ENCODE assay signal across 21 cellular contexts in genomic region chr2:39549718-39550464, GRCh38.
"Had no signal": no experiment of that assay in that cellular context is flagged by ENCODE, and none has a peak within 500 bp of the region (broad histone marks: within the 10 kb centered on the region; RNA-seq: fewer than 3 reads in every experiment).

No MANE protein-coding gene starts in this region.

- H3K36me3 ChIP-seq: brain microvascular endothelial cell, colonic mucosa, gastroesophageal sphincter, heart right ventricle, thyroid gland had no signal

- H3K27ac ChIP-seq: colonic mucosa, gastroesophageal sphincter, thyroid gland had no signal

- H3K4me3 ChIP-seq: colonic mucosa, gastroesophageal sphincter, heart right ventricle, thyroid gland had no signal

- DNase-seq: activated CD4-positive, alpha-beta T cell treated with anti-CD3 and anti-CD28 coated beads for 48 hours; activated CD8-positive, alpha-beta T cell treated with anti-CD3 and anti-CD28 coated beads for 36 hours; activated effector memory CD4-positive, alpha-beta T cell treated with Interleukin-2 at 50 U/mL for 16 hours; activated naive CD4-positive, alpha-beta T cell treated with anti-CD3 and anti-CD28 coated beads, Interleukin-2, amount 10 ng/mL, durations not matched to agents 7 days and 5 days; activated naive CD8-positive, alpha-beta T cell treated with anti-CD3 and anti-CD28 coated beads, Interleukin-2, amount 50 U/mL, for 24 hours; activated T-cell treated with anti-CD3 and anti-CD28 coated beads, Interleukin-2, amount 50 U/mL, for 24 hours; anterior cingulate cortex; colonic mucosa; heart right ventricle; immature natural killer cell; posterior cingulate gyrus; retina; stimulated activated CD4-positive, alpha-beta T cell treated with anti-CD3 and anti-CD28 coated beads, Interleukin-12 subunit alpha, Interleukin-12 subunit beta, amount 100 ng/mL, for 4 hours; stimulated activated CD4-positive, alpha-beta T cell treated with anti-CD3 and anti-CD28 coated beads, Interleukin-1b, Interleukin-23, amount 100 ng/mL, for 48 hours; stimulated activated CD8-positive, alpha-beta memory T cell treated with anti-CD3 and anti-CD28 coated beads, Interleukin-4, amount 100 ng/mL, for 48 hours; stimulated activated naive CD4-positive, alpha-beta T cell treated with Interleukin-2 at 50 U/mL for 16 hours had no signal

- H3K4me3 Mint-ChIP-seq: activated CD8-positive, alpha-beta T cell treated with anti-CD3 and anti-CD28 coated beads for 36 hours; activated naive CD4-positive, alpha-beta T cell treated with anti-CD3 and anti-CD28 coated beads, Interleukin-2, amount 10 ng/mL, durations not matched to agents 7 days and 5 days; activated naive CD8-positive, alpha-beta T cell treated with anti-CD3 and anti-CD28 coated beads, Interleukin-2, amount 50 U/mL, for 24 hours; activated T-cell treated with anti-CD3 and anti-CD28 coated beads, Interleukin-2, amount 50 U/mL, for 24 hours; central memory CD8-positive, alpha-beta T cell; immature natural killer cell; natural killer cell treated with Interleukin-12 subunit alpha and Interleukin-12 subunit beta and Interleukin-15 and Interleukin-18, amount 100 ng/mL, for 72 hours had no signal

- H3K27me3 ChIP-seq: brain microvascular endothelial cell, colonic mucosa, gastroesophageal sphincter, heart right ventricle, thyroid gland had no signal

- H3K4me1 Mint-ChIP-seq: activated naive CD4-positive, alpha-beta T cell treated with anti-CD3 and anti-CD28 coated beads, Interleukin-2, amount 10 ng/mL, durations not matched to agents 7 days and 5 days; central memory CD8-positive, alpha-beta T cell; immature natural killer cell had no signal

- H3K9me3 Mint-ChIP-seq: activated CD8-positive, alpha-beta T cell treated with anti-CD3 and anti-CD28 coated beads for 36 hours; activated naive CD4-positive, alpha-beta T cell treated with anti-CD3 and anti-CD28 coated beads, Interleukin-2, amount 10 ng/mL, durations not matched to agents 7 days and 5 days; activated naive CD8-positive, alpha-beta T cell treated with anti-CD3 and anti-CD28 coated beads, Interleukin-2, amount 50 U/mL, for 24 hours; activated T-cell treated with anti-CD3 and anti-CD28 coated beads, Interleukin-2, amount 50 U/mL, for 24 hours; central memory CD8-positive, alpha-beta T cell; immature natural killer cell; natural killer cell treated with Interleukin-12 subunit alpha and Interleukin-12 subunit beta and Interleukin-15 and Interleukin-18, amount 100 ng/mL, for 72 hours had no signal

- ATAC-seq: activated CD8-positive, alpha-beta T cell treated with anti-CD3 and anti-CD28 coated beads for 36 hours; activated naive CD8-positive, alpha-beta T cell treated with anti-CD3 and anti-CD28 coated beads, Interleukin-2, amount 50 U/mL, for 24 hours; gastroesophageal sphincter; natural killer cell treated with Interleukin-12 subunit alpha and Interleukin-12 subunit beta and Interleukin-15 and Interleukin-18, amount 100 ng/mL, for 72 hours had no signal

- H3K9me3 ChIP-seq: colonic mucosa, thyroid gland had no signal

- H3K4me1 ChIP-seq: colonic mucosa, gastroesophageal sphincter, thyroid gland had no signal

- H3K27ac Mint-ChIP-seq: activated CD8-positive, alpha-beta T cell treated with anti-CD3 and anti-CD28 coated beads for 36 hours; activated naive CD4-positive, alpha-beta T cell treated with anti-CD3 and anti-CD28 coated beads, Interleukin-2, amount 10 ng/mL, durations not matched to agents 7 days and 5 days; activated naive CD8-positive, alpha-beta T cell treated with anti-CD3 and anti-CD28 coated beads, Interleukin-2, amount 50 U/mL, for 24 hours; activated T-cell treated with anti-CD3 and anti-CD28 coated beads, Interleukin-2, amount 50 U/mL, for 24 hours; immature natural killer cell; natural killer cell treated with Interleukin-12 subunit alpha and Interleukin-12 subunit beta and Interleukin-15 and Interleukin-18, amount 100 ng/mL, for 72 hours had no signal

- H3K27me3 Mint-ChIP-seq: activated CD8-positive, alpha-beta T cell treated with anti-CD3 and anti-CD28 coated beads for 36 hours had no signal

- H3K36me3 Mint-ChIP-seq: activated naive CD4-positive, alpha-beta T cell treated with anti-CD3 and anti-CD28 coated beads, Interleukin-2, amount 10 ng/mL, durations not matched to agents 7 days and 5 days; immature natural killer cell; natural killer cell treated with Interleukin-12 subunit alpha and Interleukin-12 subunit beta and Interleukin-15 and Interleukin-18, amount 100 ng/mL, for 72 hours had no signal
